Comparison of ENCODE assay signal across 13 cellular contexts in the genomic region with DNA sequence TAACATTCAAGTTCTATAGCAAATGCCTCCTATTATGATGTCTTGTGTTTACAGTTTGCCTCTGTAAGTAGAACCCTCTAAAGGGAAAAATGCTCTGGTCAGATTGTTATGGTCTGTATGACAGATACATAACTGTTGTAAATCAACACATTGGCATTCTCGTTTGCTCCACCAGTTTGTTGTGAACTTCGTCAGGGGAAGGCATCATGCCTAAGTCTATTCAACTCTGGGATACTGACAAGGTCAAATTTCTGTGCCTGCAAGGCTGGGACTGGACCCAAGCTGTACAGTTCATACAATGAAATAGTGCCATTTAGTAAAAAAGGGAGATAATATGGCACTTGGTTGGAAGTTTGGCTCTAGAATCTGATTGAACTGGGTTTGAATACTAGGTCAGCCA.
DNase-seq lines count a peak whose midpoint lies in the region; ATAC-seq and TF ChIP-seq lines count a peak whose summit lies in the region.
"Had no signal": no experiment of that assay in that cellular context is flagged by ENCODE, and none has a peak within 500 bp of the region (broad histone marks: within the 10 kb centered on the region; RNA-seq: fewer than 3 reads in every experiment).

No MANE protein-coding gene starts in this region.

- H3K4me1 Mint-ChIP-seq in activated CD8-positive, alpha-beta T cell treated with anti-CD3 and anti-CD28 coated beads for 36 hours (ENCODE audit: low read depth) = peaks cover 67% of the 10 kb centered on the region
- peaks cover 52% of the 10 kb centered on the region for H3K4me1 Mint-ChIP-seq in activated CD8-positive, alpha-beta T cell treated with anti-CD3 and anti-CD28 coated beads, Interleukin-2, amount 10 ng/mL, durations not matched to agents 7 days and 5 days (ENCODE audit: low read depth)
- H3K4me1 Mint-ChIP-seq in mesothelial cell of epicardium = peaks cover 43% of the 10 kb centered on the region

- no peaks in the 10 kb centered on the region for H3K79me1 ChIP-seq in mesenchymal stem cell (replicated peaks; ENCODE audit: low read length, poor library complexity, severe bottlenecking)

- peak overlapping the region in 1 of 2 experiments; percentile 75 for H2BK12ac ChIP-seq in mesenchymal stem cell (ENCODE audit: low read length in 2 of 2)

- no peak for TF ChIP-seq EP300 in transverse colon (IDR thresholded peaks at IDR 0.05; ENCODE audit: low read depth)

- H3K4me3 Mint-ChIP-seq in activated CD8-positive, alpha-beta T cell treated with anti-CD3 and anti-CD28 coated beads for 36 hours = no peak overlapping the region
- H3K4me3 Mint-ChIP-seq in activated CD8-positive, alpha-beta T cell treated with anti-CD3 and anti-CD28 coated beads, Interleukin-2, amount 10 ng/mL, durations not matched to agents 7 days and 5 days = no peak overlapping the region
- H3K4me3 Mint-ChIP-seq in mesothelial cell of epicardium = no peak overlapping the region

- peaks cover 6 to 26% of the 10 kb centered on the region in 2 donors for H3K4me1 ChIP-seq in adrenal gland (replicated peaks in 1 of 2)
- peaks cover 3% of the 10 kb centered on the region for H3K4me1 ChIP-seq in mesenchymal stem cell (ENCODE audit: control insufficient read depth, insufficient read depth, low read depth, low read length)
- peaks cover 11 to 61% (median 20%) of the 10 kb centered on the region in 4 donors for H3K4me1 ChIP-seq in transverse colon

- H3K14ac ChIP-seq in mesenchymal stem cell (ENCODE audit: low read length in 2 of 2) = no peak overlapping the region

- H2BK5ac ChIP-seq in mesenchymal stem cell (ENCODE audit: low read depth, low read length, poor library complexity, severe bottlenecking) = no peak overlapping the region

- H3K4me3 ChIP-seq in adrenal gland = no peak overlapping the region
- no peak overlapping the region for H3K4me3 ChIP-seq in mesenchymal stem cell (ENCODE audit: insufficient read depth in 1 of 2, low read depth in 1 of 2, low read length in 2 of 2)
- H3K4me3 ChIP-seq in transverse colon = no peak overlapping the region
- no peak overlapping the region for H3K4me3 ChIP-seq in H7 (ENCODE audit: insufficient read depth, low read depth, low read length)
- H3K4me3 ChIP-seq: A549 had no signal

- peak overlapping the region; percentile 75 for H4K8ac ChIP-seq in mesenchymal stem cell (ENCODE audit: low read length)

- H3K23ac ChIP-seq in mesenchymal stem cell (ENCODE audit: low read length in 2 of 2) = no peak overlapping the region

- intact Hi-C loops in activated CD8-positive, alpha-beta T cell treated with anti-CD3 and anti-CD28 coated beads for 36 hours (cut with micrococcal nuclease) = loop anchor here (2.0 kb wide), 1 partner anchor 21 kb away; no protein-coding TSS in a partner anchor
- intact Hi-C loops in adrenal gland (cut with DNase I) = no loop called here
- intact Hi-C loops in transverse colon (cut with DNase I; ENCODE audit: low total_unique reads) = no loop called here

- ATAC-seq in activated CD8-positive, alpha-beta T cell treated with anti-CD3 and anti-CD28 coated beads for 36 hours = no peak
- ATAC-seq in activated CD8-positive, alpha-beta T cell treated with anti-CD3 and anti-CD28 coated beads, Interleukin-2, amount 10 ng/mL, durations not matched to agents 7 days and 5 days = no peak

- CTCF ChIA-PET in activated CD8-positive, alpha-beta T cell treated with anti-CD3 and anti-CD28 coated beads for 36 hours (lab: Charles Lee) = no interaction called here
- CTCF ChIA-PET in activated CD8-positive, alpha-beta T cell treated with anti-CD3 and anti-CD28 coated beads, Interleukin-2, amount 10 ng/mL, durations not matched to agents 7 days and 5 days (lab: Charles Lee) = no interaction called here

- peak overlapping the region in 3 of 5 donors; percentile 2 to 80 (median 78) for H3K27ac ChIP-seq in adrenal gland
- H3K27ac ChIP-seq in mesenchymal stem cell (ENCODE audit: low read length, poor library complexity, severe bottlenecking) = peak overlapping the region; percentile 85
- peak overlapping the region in 3 of 4 donors; percentile 67 to 73 (median 69) for H3K27ac ChIP-seq in transverse colon

- 32 to 68% (median 52%) methylated on average over 2 of the region's 2 CpGs for WGBS in adrenal gland, 4 donors
- 74% methylated on average over 2 of the region's 2 CpGs for WGBS in mesenchymal stem cell
- 82 to 100% methylated on average over 1 to 2 of the region's 2 CpGs for whole genome bisulfite sequencing in transverse colon (ENCODE audit: low coverage in 1 of 2), 2 donors

- peak overlapping the region; percentile 74 for H2AK5ac ChIP-seq in mesenchymal stem cell (ENCODE audit: low read length, severe bottlenecking)

- H3K27me3 Mint-ChIP-seq in activated CD8-positive, alpha-beta T cell treated with anti-CD3 and anti-CD28 coated beads for 36 hours = no peaks in the 10 kb centered on the region
- no peaks in the 10 kb centered on the region for H3K27me3 Mint-ChIP-seq in activated CD8-positive, alpha-beta T cell treated with anti-CD3 and anti-CD28 coated beads, Interleukin-2, amount 10 ng/mL, durations not matched to agents 7 days and 5 days (ENCODE audit: low read depth)
- no peaks in the 10 kb centered on the region for H3K27me3 Mint-ChIP-seq in mesothelial cell of epicardium (ENCODE audit: low read depth)

- no peaks in the 10 kb centered on the region for H3K27me3 ChIP-seq in adrenal gland
- H3K27me3 ChIP-seq in mesenchymal stem cell (ENCODE audit: control insufficient read depth in 1 of 2, insufficient read depth in 1 of 2, low read length in 2 of 2) = no peaks in the 10 kb centered on the region
- H3K27me3 ChIP-seq in transverse colon = no peaks in the 10 kb centered on the region
- no peaks in the 10 kb centered on the region for H3K27me3 ChIP-seq in H7 (ENCODE audit: control insufficient read depth, insufficient read depth, low read length)

- H3K9me3 ChIP-seq in adrenal gland (replicated peaks in 1 of 3) (no peaks in the 10 kb centered on the region), mesenchymal stem cell (ENCODE audit: control insufficient read depth, low read length) (no peaks in the 10 kb centered on the region), transverse colon (no peaks in the 10 kb centered on the region)

- peak overlapping the region; percentile 1 for H3K27ac Mint-ChIP-seq in activated CD8-positive, alpha-beta T cell treated with anti-CD3 and anti-CD28 coated beads for 36 hours
- no peak overlapping the region for H3K27ac Mint-ChIP-seq in activated CD8-positive, alpha-beta T cell treated with anti-CD3 and anti-CD28 coated beads, Interleukin-2, amount 10 ng/mL, durations not matched to agents 7 days and 5 days
- H3K27ac Mint-ChIP-seq in mesothelial cell of epicardium = no peak overlapping the region

- no peak for TF ChIP-seq CTCF in activated CD8-positive, alpha-beta T cell treated with anti-CD3 and anti-CD28 coated beads for 36 hours (IDR thresholded peaks at IDR 0.05)
- no peak for TF ChIP-seq CTCF in adrenal gland (IDR thresholded peaks at IDR 0.05)
- TF ChIP-seq CTCF in transverse colon (IDR thresholded peaks at IDR 0.05) = no peak
- no peak for TF ChIP-seq CTCF in mesothelial cell of epicardium (IDR thresholded peaks at IDR 0.05; ENCODE audit: unreplicated experiment)

- no peak overlapping the region for H2AFZ ChIP-seq in mesenchymal stem cell (ENCODE audit: low read depth, low read length)

- no peak for TF ChIP-seq POLR2A in adrenal gland (IDR thresholded peaks at IDR 0.05)
- no peak for TF ChIP-seq POLR2A in transverse colon (IDR thresholded peaks at IDR 0.05)

- no peak overlapping the region for H3K18ac ChIP-seq in mesenchymal stem cell (ENCODE audit: low read depth in 1 of 2, low read length in 2 of 2)

- H2BK120ac ChIP-seq in mesenchymal stem cell (ENCODE audit: low read depth, low read length) = no peak overlapping the region

- no peak overlapping the region for H3K9ac ChIP-seq in mesenchymal stem cell (ENCODE audit: low read length)

- peak overlapping the region; percentile 78 for H4K91ac ChIP-seq in mesenchymal stem cell (ENCODE audit: low read length)

- in situ Hi-C loops in transverse colon (cut with MboI; ENCODE audit: low pct_ligation_motif_present in 1 of 4, low pct_unique_long_range_greater_than_20kb in 1 of 4, low sequenced_read_pairs in 3 of 4) = no loop called here

- peak overlapping the region; percentile 24 to 40 for H3K4ac ChIP-seq in mesenchymal stem cell (ENCODE audit: low read depth in 1 of 2, low read length in 2 of 2)

- H3K36me3 ChIP-seq in adrenal gland (replicated peaks in 1 of 2) = no peaks in the 10 kb centered on the region
- no peaks in the 10 kb centered on the region for H3K36me3 ChIP-seq in mesenchymal stem cell (ENCODE audit: control insufficient read depth in 1 of 2, insufficient read depth in 2 of 2, low read depth in 1 of 2, low read length in 2 of 2)
- H3K36me3 ChIP-seq in transverse colon = no peaks in the 10 kb centered on the region
- no peaks in the 10 kb centered on the region for H3K36me3 ChIP-seq in H7 (replicated peaks; ENCODE audit: control insufficient read depth, insufficient read depth, low read length)

- DNase-seq in activated CD8-positive, alpha-beta T cell treated with anti-CD3 and anti-CD28 coated beads for 36 hours = no peak
- DNase-seq in activated CD8-positive, alpha-beta T cell treated with anti-CD3 and anti-CD28 coated beads, Interleukin-2, amount 10 ng/mL, durations not matched to agents 7 days and 5 days = no peak
- DNase-seq in adrenal gland = peak in 5 of 7 donors; percentile 29 to 70 (median 53)
- no peak for DNase-seq in mesenchymal stem cell
- no peak for DNase-seq in transverse colon
- DNase-seq in H7 = no peak
- no peak for DNase-seq in activated CD4-positive, alpha-beta T cell treated with anti-CD3 and anti-CD28 coated beads for 1 hour
- DNase-seq in mesothelial cell of epicardium (ENCODE audit: low spot score in 2 of 2, unreplicated experiment in 2 of 2) = no peak
- DNase-seq: activated naive CD4-positive, alpha-beta T cell; COR-L47; glutamatergic neuron; stimulated activated CD4-positive, alpha-beta T cell treated with anti-CD3 and anti-CD28 coated beads, Interleukin-4, amount 100 ng/mL, for 24 hours had no signal

- no peak overlapping the region for H2BK15ac ChIP-seq in mesenchymal stem cell (ENCODE audit: low read depth, poor library complexity, severe bottlenecking)

- peaks cover 4% of the 10 kb centered on the region for H3K36me3 Mint-ChIP-seq in activated CD8-positive, alpha-beta T cell treated with anti-CD3 and anti-CD28 coated beads for 36 hours (ENCODE audit: low read depth)
- peaks cover 6% of the 10 kb centered on the region for H3K36me3 Mint-ChIP-seq in activated CD8-positive, alpha-beta T cell treated with anti-CD3 and anti-CD28 coated beads, Interleukin-2, amount 10 ng/mL, durations not matched to agents 7 days and 5 days (ENCODE audit: low read depth)
- H3K36me3 Mint-ChIP-seq in mesothelial cell of epicardium = no peaks in the 10 kb centered on the region

- POLR2A ChIA-PET in activated CD8-positive, alpha-beta T cell treated with anti-CD3 and anti-CD28 coated beads for 36 hours (lab: Charles Lee) = no interaction called here
- POLR2A ChIA-PET in activated CD8-positive, alpha-beta T cell treated with anti-CD3 and anti-CD28 coated beads, Interleukin-2, amount 10 ng/mL, durations not matched to agents 7 days and 5 days (lab: Charles Lee) = interaction anchor here (1.1 kb wide), 1 partner anchor 604 kb away, joined by 3 read pairs; no protein-coding TSS in a partner anchor

- no peak overlapping the region for H3K4me2 ChIP-seq in mesenchymal stem cell (ENCODE audit: low read length, poor library complexity, severe bottlenecking)

- H3K9me3 Mint-ChIP-seq in activated CD8-positive, alpha-beta T cell treated with anti-CD3 and anti-CD28 coated beads for 36 hours = no peaks in the 10 kb centered on the region
- H3K9me3 Mint-ChIP-seq in activated CD8-positive, alpha-beta T cell treated with anti-CD3 and anti-CD28 coated beads, Interleukin-2, amount 10 ng/mL, durations not matched to agents 7 days and 5 days (ENCODE audit: insufficient read depth) = no peaks in the 10 kb centered on the region
- H3K9me3 Mint-ChIP-seq in mesothelial cell of epicardium = peaks cover 11% of the 10 kb centered on the region

Comparison
In these comparisons a context has a peak if more than half of its experiments do, and no peak if none do; other contexts are left out.
1. DNase-seq: peak in adrenal gland (5 of 7); none in activated CD8-positive, alpha-beta T cell treated with anti-CD3 and anti-CD28 coated beads for 36 hours (single experiment), activated CD8-positive, alpha-beta T cell treated with anti-CD3 and anti-CD28 coated beads, Interleukin-2, amount 10 ng/mL, durations not matched to agents 7 days and 5 days (single experiment), mesenchymal stem cell (single experiment), transverse colon (single experiment), H7 (single experiment), activated CD4-positive, alpha-beta T cell treated with anti-CD3 and anti-CD28 coated beads for 1 hour (single experiment) and mesothelial cell of epicardium (0 of 2).
2. Peak in every context shown above with its lines, with median percentiles within 50 percentile points of each other: H3K27ac ChIP-seq.